12 cellular contexts compared by ENCODE assay signal in the genomic region with DNA sequence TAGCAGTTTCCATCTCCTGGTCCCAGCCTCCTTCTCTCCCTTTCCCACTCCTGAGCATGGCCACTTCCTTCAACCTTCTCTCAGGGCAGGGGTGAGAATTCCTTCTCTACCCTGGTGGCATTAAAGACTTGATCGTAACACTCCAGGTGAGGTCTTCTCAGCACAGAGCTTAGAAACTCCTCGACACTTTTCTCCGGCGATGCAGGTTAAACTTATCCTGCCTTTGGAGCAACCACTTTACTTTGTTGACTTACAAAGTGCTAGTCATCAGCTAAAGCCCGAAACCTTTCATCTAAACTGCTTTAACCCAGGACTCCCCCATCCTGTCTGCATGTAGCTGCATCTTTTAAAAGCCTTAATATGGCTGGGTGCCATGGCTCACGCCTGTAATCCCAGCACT. TPM values are rescaled to one million over a fixed set of nuclear protein-coding genes. Genes with fewer than 3 reads are reported as not detected.
DNase-seq lines count a peak whose midpoint lies in the region; ATAC-seq lines count a peak whose summit lies in the region.
"Had no signal": no experiment of that assay in that cellular context is flagged by ENCODE, and none has a peak within 500 bp of the region (broad histone marks: within the 10 kb centered on the region; RNA-seq: fewer than 3 reads in every experiment).

No MANE protein-coding gene starts in this region.

- peaks cover 92% of the 10 kb centered on the region for H3K4me1 Mint-ChIP-seq in activated naive CD4-positive, alpha-beta T cell treated with anti-CD3 and anti-CD28 coated beads, Interleukin-2, amount 10 ng/mL, durations not matched to agents 7 days and 5 days
- H3K4me1 Mint-ChIP-seq in activated CD4-positive, alpha-beta memory T cell treated with anti-CD3 and anti-CD28 coated beads for 36 hours (ENCODE audit: low read depth): peaks cover 90% of the 10 kb centered on the region
- peaks cover 37 to 52% of the 10 kb centered on the region in 2 donors for H3K4me1 Mint-ChIP-seq in immature natural killer cell
- H3K4me1 Mint-ChIP-seq: H9 had no signal

- peaks cover 4% of the 10 kb centered on the region for H3K36me3 Mint-ChIP-seq in activated naive CD4-positive, alpha-beta T cell treated with anti-CD3 and anti-CD28 coated beads, Interleukin-2, amount 10 ng/mL, durations not matched to agents 7 days and 5 days
- no peaks in the 10 kb centered on the region for H3K36me3 Mint-ChIP-seq in activated CD4-positive, alpha-beta memory T cell treated with anti-CD3 and anti-CD28 coated beads for 36 hours
- peaks cover 0 to 4% (median 3%) of the 10 kb centered on the region in 3 donors for H3K36me3 Mint-ChIP-seq in immature natural killer cell

- H3K9me3 ChIP-seq in thymus (ENCODE audit: control insufficient read depth): no peaks in the 10 kb centered on the region

- H3K9me3 Mint-ChIP-seq in activated naive CD4-positive, alpha-beta T cell treated with anti-CD3 and anti-CD28 coated beads, Interleukin-2, amount 10 ng/mL, durations not matched to agents 7 days and 5 days: peaks cover 3% of the 10 kb centered on the region
- no peaks in the 10 kb centered on the region for H3K9me3 Mint-ChIP-seq in activated CD4-positive, alpha-beta memory T cell treated with anti-CD3 and anti-CD28 coated beads for 36 hours
- no peaks in the 10 kb centered on the region for H3K9me3 Mint-ChIP-seq in immature natural killer cell
- H3K9me3 Mint-ChIP-seq: H9 had no signal

- peak overlapping the region; percentile 91 for H3K27ac Mint-ChIP-seq in activated naive CD4-positive, alpha-beta T cell treated with anti-CD3 and anti-CD28 coated beads, Interleukin-2, amount 10 ng/mL, durations not matched to agents 7 days and 5 days
- peak overlapping the region; percentile 88 for H3K27ac Mint-ChIP-seq in activated CD4-positive, alpha-beta memory T cell treated with anti-CD3 and anti-CD28 coated beads for 36 hours
- H3K27ac Mint-ChIP-seq in immature natural killer cell: peak overlapping the region; percentile 29 to 91 (median 83)
- H3K27ac Mint-ChIP-seq: H9 had no signal

- WGBS in thymus: 93% methylated on average over 6 of the region's 6 CpGs

- POLR2A ChIA-PET in activated CD4-positive, alpha-beta memory T cell treated with anti-CD3 and anti-CD28 coated beads for 36 hours (lab: Charles Lee): no interaction called here

- DNase-seq in activated naive CD4-positive, alpha-beta T cell treated with anti-CD3 and anti-CD28 coated beads, Interleukin-2, amount 10 ng/mL, durations not matched to agents 7 days and 5 days: no peak
- DNase-seq in activated naive CD4-positive, alpha-beta T cell (lab: John Stamatoyannopoulos, UW): no peak
- no peak for DNase-seq in activated CD4-positive, alpha-beta memory T cell treated with anti-CD3 and anti-CD28 coated beads for 36 hours
- DNase-seq in immature natural killer cell (no peak), HuH-7 (ENCODE audit: low spot score) (no peak), SIG-M5 (lab: John Stamatoyannopoulos, UW) (no peak)
- DNase-seq: DMS153, H9, NCI-H1694, Right ventricle myocardium superior had no signal

- no peak for ATAC-seq in HG03108 (IDR thresholded peaks at IDR 0.05; ENCODE audit: unreplicated experiment)

- H3K4me3 ChIP-seq in thymus (ENCODE audit: low read length): no peak overlapping the region

- H3K27me3 ChIP-seq in thymus (ENCODE audit: control insufficient read depth, insufficient read depth): no peaks in the 10 kb centered on the region

- H3K4me3 Mint-ChIP-seq in activated naive CD4-positive, alpha-beta T cell treated with anti-CD3 and anti-CD28 coated beads, Interleukin-2, amount 10 ng/mL, durations not matched to agents 7 days and 5 days: peak overlapping the region; percentile 52
- H3K4me3 Mint-ChIP-seq in activated CD4-positive, alpha-beta memory T cell treated with anti-CD3 and anti-CD28 coated beads for 36 hours: peak overlapping the region; percentile 70
- H3K4me3 Mint-ChIP-seq in immature natural killer cell: peak overlapping the region in 4 of 5 donors; percentile 8 to 32 (median 15)
- H3K4me3 Mint-ChIP-seq: H9 had no signal

- CTCF ChIA-PET in activated naive CD4-positive, alpha-beta T cell treated with anti-CD3 and anti-CD28 coated beads, Interleukin-2, amount 10 ng/mL, durations not matched to agents 7 days and 5 days (lab: Charles Lee): interaction anchor here (0.6 to 5.2 kb wide), 5 partner anchors 10 to 1679 kb away, joined by 3 to 30 read pairs (median 3); no protein-coding TSS in a partner anchor
- CTCF ChIA-PET in activated CD4-positive, alpha-beta memory T cell treated with anti-CD3 and anti-CD28 coated beads for 36 hours (lab: Charles Lee): no interaction called here

- intact Hi-C loops in activated CD4-positive, alpha-beta memory T cell treated with anti-CD3 and anti-CD28 coated beads for 36 hours (cut with micrococcal nuclease): loop anchor here (1.0 kb wide), 1 partner anchor 19 kb away; no protein-coding TSS in a partner anchor

- H3K36me3 ChIP-seq in thymus (ENCODE audit: control insufficient read depth, insufficient read depth): no peaks in the 10 kb centered on the region

- H3K27ac ChIP-seq in thymus (ENCODE audit: low read depth): peak overlapping the region; percentile 87

- peaks cover 21% of the 10 kb centered on the region for H3K4me1 ChIP-seq in thymus (ENCODE audit: control insufficient read depth, insufficient read depth, low read length)

- no peaks in the 10 kb centered on the region for H3K27me3 Mint-ChIP-seq in activated naive CD4-positive, alpha-beta T cell treated with anti-CD3 and anti-CD28 coated beads, Interleukin-2, amount 10 ng/mL, durations not matched to agents 7 days and 5 days
- H3K27me3 Mint-ChIP-seq in activated CD4-positive, alpha-beta memory T cell treated with anti-CD3 and anti-CD28 coated beads for 36 hours: no peaks in the 10 kb centered on the region
- H3K27me3 Mint-ChIP-seq in immature natural killer cell (ENCODE audit: low read depth in 3 of 3): peaks cover 0 to 3% (median 3%) of the 10 kb centered on the region in 3 donors

RNA-seq across cellular contexts. Expression of a gene that starts 59.1 kb away (rescaled TPM):
- 100 to 1,000 TPM; 175 to 176 TPM for total RNA-seq in activated CD4-positive, alpha-beta memory T cell treated with anti-CD3 and anti-CD28 coated beads for 36 hours
- polyA plus RNA-seq in immature natural killer cell: 10 to 100 TPM; 45.8 to 68.1 (median 68.0) TPM
- polyA plus RNA-seq in thymus: 59.5 TPM

Comparison
In these comparisons a context has a peak if more than half of its experiments do, and no peak if none do; other contexts are left out.
1. H3K4me3 Mint-ChIP-seq: peak in every context shown above with its lines; median percentile 70 in activated CD4-positive, alpha-beta memory T cell treated with anti-CD3 and anti-CD28 coated beads for 36 hours; 52 in activated naive CD4-positive, alpha-beta T cell treated with anti-CD3 and anti-CD28 coated beads, Interleukin-2, amount 10 ng/mL, durations not matched to agents 7 days and 5 days; 15 in immature natural killer cell.